19 cellular contexts compared by ENCODE assay signal in the genomic region with DNA sequence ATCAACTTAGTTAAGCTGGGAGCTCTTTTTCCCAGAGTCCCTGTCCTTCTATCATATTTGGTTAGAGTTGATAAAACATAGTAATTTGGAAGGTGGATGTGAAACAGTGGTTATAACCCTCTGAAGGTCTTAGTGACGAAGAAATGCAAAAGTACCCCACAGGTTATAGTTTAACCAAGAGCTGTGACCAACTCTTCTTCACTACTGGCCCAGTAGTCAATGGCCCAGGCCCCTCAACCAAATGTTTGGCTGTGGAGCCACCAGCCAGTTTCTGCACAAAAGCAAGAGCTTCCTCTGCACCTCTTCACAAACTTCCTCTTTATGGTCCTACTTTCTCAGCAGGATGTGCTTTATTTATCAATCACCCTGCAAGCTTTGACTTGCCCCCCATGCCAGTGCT.
DNase-seq lines count a peak whose midpoint lies in the region; ATAC-seq, FAIRE-seq and TF ChIP-seq lines count a peak whose summit lies in the region.
"Had no signal": no experiment of that assay in that cellular context is flagged by ENCODE, and none has a peak within 500 bp of the region (broad histone marks: within the 10 kb centered on the region; RNA-seq: fewer than 3 reads in every experiment).

No MANE protein-coding gene starts in this region.

- no peak for TF ChIP-seq CTCF in omental fat pad (IDR thresholded peaks at IDR 0.05)

- peak; percentile 64 for FAIRE-seq in GM18507 (lab: Jason Lieb, UNC)

- peak; percentile 85 for ATAC-seq in GM19452 (IDR thresholded peaks at IDR 0.05; ENCODE audit: unreplicated experiment)
- peak; percentile 64 for ATAC-seq in HG02798 (IDR thresholded peaks at IDR 0.05; ENCODE audit: poor library complexity, unreplicated experiment)
- ATAC-seq in HG03558 (IDR thresholded peaks at IDR 0.05; ENCODE audit: extremely low read depth, unreplicated experiment): peak; percentile 49
- ATAC-seq in HG02870 (IDR thresholded peaks at IDR 0.05; ENCODE audit: unreplicated experiment): no peak
- no peak for ATAC-seq in omental fat pad (ENCODE audit: low FRiP score)
- ATAC-seq: left colon had no signal

- DNase-seq in GM18507 (ENCODE audit: extremely low spot score, insufficient read length, low read depth): no peak
- DNase-seq in ureter (ENCODE audit: low spot score): no peak
- DNase-seq in NCI-H1092 (lab: John Stamatoyannopoulos, UW): no peak
- DNase-seq in omental fat pad (ENCODE audit: low spot score): no peak
- DNase-seq: activated CD4-positive, alpha-beta T cell treated with anti-CD3 and anti-CD28 coated beads, Interleukin-2, amount 50 U/mL, for 48 hours; activated naive CD4-positive, alpha-beta T cell treated with anti-CD3 and anti-CD28 coated beads, Interleukin-2, amount 10 ng/mL, durations not matched to agents 7 days and 5 days; activated T-cell treated with anti-CD3 and anti-CD28 coated beads, Interleukin-2, amount 50 U/mL, for 1 hour; aorta; DMS153; effector CD4-positive, alpha-beta T cell; left colon; NCI-H2081 treated with DMSO at 0.1 percent for 48 hours; NCI-H510A; retina; tibial artery had no signal

Comparison
In these comparisons a context has a peak if more than half of its experiments do, and no peak if none do; other contexts are left out.
1. ATAC-seq: peak in GM19452 (single experiment), HG02798 (single experiment) and HG03558 (single experiment); none in HG02870 (single experiment) and omental fat pad (single experiment).